ENCODE assay signal across 1 cellular context in genomic region chr12:27969011-27969900, GRCh38.
A peak's percentile ranks its signal among the peaks of the same experiment; 100 is the strongest.
TF ChIP-seq lines count a peak whose summit lies in the region.

No MANE protein-coding gene starts in this region.

TF ChIP-seq in HEK293, 187 proteins besides CTCF, POLR2A, EP300 and RAD21 (continued from another document and continues in another):
- no peak for TF ChIP-seq ATF2 (tag by site-specific recombination; IDR thresholded peaks at IDR 0.05; ENCODE audit: low read depth)
- peak; percentile 21; the same call in 1 of the 2 replicates for TF ChIP-seq IKZF3 (tag by site-specific recombination; IDR thresholded peaks at IDR 0.05)
- no peak for TF ChIP-seq ZNF114 (tag by site-specific recombination; IDR thresholded peaks at IDR 0.05)
- no peak for TF ChIP-seq ZSCAN30 (tag by site-specific recombination; IDR thresholded peaks at IDR 0.05)
- TF ChIP-seq, protein P1, sequence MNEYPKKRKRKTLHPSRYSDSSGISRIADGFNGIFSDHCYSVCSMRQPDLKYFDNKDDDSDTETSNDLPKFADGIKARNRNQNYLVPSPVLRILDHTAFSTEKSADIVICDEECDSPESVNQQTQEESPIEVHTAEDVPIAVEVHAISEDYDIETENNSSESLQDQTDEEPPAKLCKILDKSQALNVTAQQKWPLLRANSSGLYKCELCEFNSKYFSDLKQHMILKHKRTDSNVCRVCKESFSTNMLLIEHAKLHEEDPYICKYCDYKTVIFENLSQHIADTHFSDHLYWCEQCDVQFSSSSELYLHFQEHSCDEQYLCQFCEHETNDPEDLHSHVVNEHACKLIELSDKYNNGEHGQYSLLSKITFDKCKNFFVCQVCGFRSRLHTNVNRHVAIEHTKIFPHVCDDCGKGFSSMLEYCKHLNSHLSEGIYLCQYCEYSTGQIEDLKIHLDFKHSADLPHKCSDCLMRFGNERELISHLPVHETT (tag by site-specific recombination; IDR thresholded peaks at IDR 0.05): no peak
- TF ChIP-seq, protein P2, sequence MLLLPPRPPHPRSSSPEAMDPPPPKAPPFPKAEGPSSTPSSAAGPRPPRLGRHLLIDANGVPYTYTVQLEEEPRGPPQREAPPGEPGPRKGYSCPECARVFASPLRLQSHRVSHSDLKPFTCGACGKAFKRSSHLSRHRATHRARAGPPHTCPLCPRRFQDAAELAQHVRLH (tag by site-specific recombination; IDR thresholded peaks at IDR 0.05): no peak
- no peak for TF ChIP-seq ZNF791 (tag by site-specific recombination; IDR thresholded peaks at IDR 0.05)
- no peak for TF ChIP-seq SETDB1 (IDR thresholded peaks at IDR 0.05; ENCODE audit: insufficient read length, low read length)
- TF ChIP-seq ZNF354C (tag by site-specific recombination; IDR thresholded peaks at IDR 0.05; ENCODE audit: borderline replicate concordance, low read depth): no peak
- TF ChIP-seq, protein P3, sequence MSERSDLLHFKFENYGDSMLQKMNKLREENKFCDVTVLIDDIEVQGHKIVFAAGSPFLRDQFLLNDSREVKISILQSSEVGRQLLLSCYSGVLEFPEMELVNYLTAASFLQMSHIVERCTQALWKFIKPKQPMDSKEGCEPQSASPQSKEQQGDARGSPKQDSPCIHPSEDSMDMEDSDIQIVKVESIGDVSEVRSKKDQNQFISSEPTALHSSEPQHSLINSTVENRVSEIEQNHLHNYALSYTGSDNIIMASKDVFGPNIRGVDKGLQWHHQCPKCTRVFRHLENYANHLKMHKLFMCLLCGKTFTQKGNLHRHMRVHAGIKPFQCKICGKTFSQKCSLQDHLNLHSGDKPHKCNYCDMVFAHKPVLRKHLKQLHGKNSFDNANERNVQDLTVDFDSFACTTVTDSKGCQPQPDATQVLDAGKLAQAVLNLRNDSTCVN (tag by site-specific recombination; optimal IDR thresholded peaks at IDR 0.05): peak; percentile 2
- no peak for TF ChIP-seq ZFP41 (tag by site-specific recombination; IDR thresholded peaks at IDR 0.05; ENCODE audit: borderline replicate concordance)
- no peak for TF ChIP-seq ZNF169 (tag by site-specific recombination; IDR thresholded peaks at IDR 0.05)
- TF ChIP-seq ZNF654 (tag by site-specific recombination; IDR thresholded peaks at IDR 0.05; ENCODE audit: low read depth): no peak
- TF ChIP-seq KLF16 (tag by site-specific recombination; IDR thresholded peaks at IDR 0.05): no peak
- TF ChIP-seq MZF1 (tag by site-specific recombination; IDR thresholded peaks at IDR 0.05; ENCODE audit: borderline replicate concordance): no peak
- no peak for TF ChIP-seq ZNF146 (tag by site-specific recombination; IDR thresholded peaks at IDR 0.05)
- TF ChIP-seq ZNF423 (tag by site-specific recombination; IDR thresholded peaks at IDR 0.05): peak; percentile 27; the same call in 1 of the 2 replicates
- no peak for TF ChIP-seq ZBTB21 (tag by site-specific recombination; IDR thresholded peaks at IDR 0.05)
- TF ChIP-seq TRIM28 (IDR thresholded peaks at IDR 0.05; ENCODE audit: borderline replicate concordance, low read length): no peak
- TF ChIP-seq ZNF138 (tag by site-specific recombination; IDR thresholded peaks at IDR 0.05; ENCODE audit: borderline replicate concordance): no peak
- no peak for TF ChIP-seq ZSCAN16 (tag by site-specific recombination; IDR thresholded peaks at IDR 0.05)
- TF ChIP-seq ZNF610 (tag by site-specific recombination; IDR thresholded peaks at IDR 0.05; ENCODE audit: borderline replicate concordance): no peak
- TF ChIP-seq ZNF513 (tag by site-specific recombination; IDR thresholded peaks at IDR 0.05): no peak
- TF ChIP-seq, protein P4, sequence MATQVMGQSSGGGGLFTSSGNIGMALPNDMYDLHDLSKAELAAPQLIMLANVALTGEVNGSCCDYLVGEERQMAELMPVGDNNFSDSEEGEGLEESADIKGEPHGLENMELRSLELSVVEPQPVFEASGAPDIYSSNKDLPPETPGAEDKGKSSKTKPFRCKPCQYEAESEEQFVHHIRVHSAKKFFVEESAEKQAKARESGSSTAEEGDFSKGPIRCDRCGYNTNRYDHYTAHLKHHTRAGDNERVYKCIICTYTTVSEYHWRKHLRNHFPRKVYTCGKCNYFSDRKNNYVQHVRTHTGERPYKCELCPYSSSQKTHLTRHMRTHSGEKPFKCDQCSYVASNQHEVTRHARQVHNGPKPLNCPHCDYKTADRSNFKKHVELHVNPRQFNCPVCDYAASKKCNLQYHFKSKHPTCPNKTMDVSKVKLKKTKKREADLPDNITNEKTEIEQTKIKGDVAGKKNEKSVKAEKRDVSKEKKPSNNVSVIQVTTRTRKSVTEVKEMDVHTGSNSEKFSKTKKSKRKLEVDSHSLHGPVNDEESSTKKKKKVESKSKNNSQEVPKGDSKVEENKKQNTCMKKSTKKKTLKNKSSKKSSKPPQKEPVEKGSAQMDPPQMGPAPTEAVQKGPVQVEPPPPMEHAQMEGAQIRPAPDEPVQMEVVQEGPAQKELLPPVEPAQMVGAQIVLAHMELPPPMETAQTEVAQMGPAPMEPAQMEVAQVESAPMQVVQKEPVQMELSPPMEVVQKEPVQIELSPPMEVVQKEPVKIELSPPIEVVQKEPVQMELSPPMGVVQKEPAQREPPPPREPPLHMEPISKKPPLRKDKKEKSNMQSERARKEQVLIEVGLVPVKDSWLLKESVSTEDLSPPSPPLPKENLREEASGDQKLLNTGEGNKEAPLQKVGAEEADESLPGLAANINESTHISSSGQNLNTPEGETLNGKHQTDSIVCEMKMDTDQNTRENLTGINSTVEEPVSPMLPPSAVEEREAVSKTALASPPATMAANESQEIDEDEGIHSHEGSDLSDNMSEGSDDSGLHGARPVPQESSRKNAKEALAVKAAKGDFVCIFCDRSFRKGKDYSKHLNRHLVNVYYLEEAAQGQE (tag by site-specific recombination; IDR thresholded peaks at IDR 0.05): 0 out of 2 replicates have a peak, but pooled peaks have one; percentile 10
- peak; percentile 51 for TF ChIP-seq FEZF1 (tag by site-specific recombination; IDR thresholded peaks at IDR 0.05)
- no peak for TF ChIP-seq ZNF202 (tag by site-specific recombination; IDR thresholded peaks at IDR 0.05; ENCODE audit: borderline replicate concordance)
- no peak for TF ChIP-seq ZNF473 (tag by site-specific recombination; IDR thresholded peaks at IDR 0.05)
- TF ChIP-seq ZNF335 (tag by site-specific recombination; conservative IDR thresholded peaks at IDR 0.05): peak; percentile 81
- no peak for TF ChIP-seq ZNF416 (tag by site-specific recombination; IDR thresholded peaks at IDR 0.05)
- TF ChIP-seq ZNF677 (tag by site-specific recombination; IDR thresholded peaks at IDR 0.05): no peak
- TF ChIP-seq, protein P5, sequence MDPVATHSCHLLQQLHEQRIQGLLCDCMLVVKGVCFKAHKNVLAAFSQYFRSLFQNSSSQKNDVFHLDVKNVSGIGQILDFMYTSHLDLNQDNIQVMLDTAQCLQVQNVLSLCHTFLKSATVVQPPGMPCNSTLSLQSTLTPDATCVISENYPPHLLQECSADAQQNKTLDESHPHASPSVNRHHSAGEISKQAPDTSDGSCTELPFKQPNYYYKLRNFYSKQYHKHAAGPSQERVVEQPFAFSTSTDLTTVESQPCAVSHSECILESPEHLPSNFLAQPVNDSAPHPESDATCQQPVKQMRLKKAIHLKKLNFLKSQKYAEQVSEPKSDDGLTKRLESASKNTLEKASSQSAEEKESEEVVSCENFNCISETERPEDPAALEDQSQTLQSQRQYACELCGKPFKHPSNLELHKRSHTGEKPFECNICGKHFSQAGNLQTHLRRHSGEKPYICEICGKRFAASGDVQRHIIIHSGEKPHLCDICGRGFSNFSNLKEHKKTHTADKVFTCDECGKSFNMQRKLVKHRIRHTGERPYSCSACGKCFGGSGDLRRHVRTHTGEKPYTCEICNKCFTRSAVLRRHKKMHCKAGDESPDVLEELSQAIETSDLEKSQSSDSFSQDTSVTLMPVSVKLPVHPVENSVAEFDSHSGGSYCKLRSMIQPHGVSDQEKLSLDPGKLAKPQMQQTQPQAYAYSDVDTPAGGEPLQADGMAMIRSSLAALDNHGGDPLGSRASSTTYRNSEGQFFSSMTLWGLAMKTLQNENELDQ (tag by site-specific recombination; IDR thresholded peaks at IDR 0.05; ENCODE audit: low read depth): no peak
- TF ChIP-seq SP2 (tag by site-specific recombination; IDR thresholded peaks at IDR 0.05): no peak
- no peak for TF ChIP-seq ZNF560 (tag by site-specific recombination; IDR thresholded peaks at IDR 0.05; ENCODE audit: borderline replicate concordance)
- TF ChIP-seq ZNF24 (tag by site-specific recombination; IDR thresholded peaks at IDR 0.05): no peak
- TF ChIP-seq ZNF214 (tag by site-specific recombination; IDR thresholded peaks at IDR 0.05; ENCODE audit: borderline replicate concordance): no peak
- TF ChIP-seq ZNF157 (tag by site-specific recombination; IDR thresholded peaks at IDR 0.05): no peak
- TF ChIP-seq ZNF433 (tag by site-specific recombination; IDR thresholded peaks at IDR 0.05; ENCODE audit: low read depth): no peak
- TF ChIP-seq ZSCAN23 (tag by site-specific recombination; IDR thresholded peaks at IDR 0.05): no peak
- TF ChIP-seq ZNF391 (tag by site-specific recombination; IDR thresholded peaks at IDR 0.05; ENCODE audit: borderline replicate concordance, low read depth): no peak
- TF ChIP-seq ZNF596 (tag by site-specific recombination; IDR thresholded peaks at IDR 0.05): no peak
- no peak for TF ChIP-seq KLF10 (tag by site-specific recombination; IDR thresholded peaks at IDR 0.05)
- no peak for TF ChIP-seq ZNF280D (tag by site-specific recombination; IDR thresholded peaks at IDR 0.05)
- TF ChIP-seq RBAK (tag by site-specific recombination; IDR thresholded peaks at IDR 0.05): no peak
- no peak for TF ChIP-seq MEIS1 (CRISPR knock-in tag; IDR thresholded peaks at IDR 0.05; ENCODE audit: borderline replicate concordance)
- no peak for TF ChIP-seq ZNF302 (tag by site-specific recombination; IDR thresholded peaks at IDR 0.05; ENCODE audit: low read depth)
- TF ChIP-seq GLIS1 (tag by site-specific recombination; IDR thresholded peaks at IDR 0.05): peak; percentile 95
- no peak for TF ChIP-seq ZNF692 (tag by site-specific recombination; IDR thresholded peaks at IDR 0.05)
- no peak for TF ChIP-seq ZNF830 (tag by site-specific recombination; IDR thresholded peaks at IDR 0.05; ENCODE audit: low read depth)
- TF ChIP-seq ZEB2 (tag by site-specific recombination; IDR thresholded peaks at IDR 0.05): peak; percentile 15; the same call in 1 of the 2 replicates
- TF ChIP-seq ZNF776 (tag by site-specific recombination; IDR thresholded peaks at IDR 0.05; ENCODE audit: borderline replicate concordance): no peak
- TF ChIP-seq ZBTB8A (tag by site-specific recombination; IDR thresholded peaks at IDR 0.05): peak; percentile 98
